Comparison of ENCODE assay signal across 13 cellular contexts in the genomic region with DNA sequence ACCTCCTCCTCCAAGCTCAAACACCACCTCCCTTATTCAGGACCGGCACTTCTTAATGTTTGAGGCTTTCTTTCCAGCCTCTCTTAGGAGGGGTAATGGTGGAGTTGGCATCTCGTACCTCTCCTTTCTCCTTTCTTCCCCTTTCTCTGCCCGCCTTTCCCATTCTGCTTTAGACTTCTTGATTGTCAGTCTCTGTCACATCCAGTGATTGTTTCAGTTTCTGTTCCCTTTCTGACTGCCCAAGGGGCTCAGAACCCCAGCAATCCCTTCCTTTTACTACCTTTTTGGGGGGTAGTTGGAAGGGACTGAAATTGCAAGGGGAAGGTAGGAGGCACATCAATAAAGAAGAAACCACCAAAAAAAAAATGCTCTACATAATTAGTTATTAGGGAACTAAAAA. TPM values are rescaled to one million over a fixed set of nuclear protein-coding genes. Genes with fewer than 3 reads are reported as not detected.
DNase-seq lines count a peak whose midpoint lies in the region; TF ChIP-seq lines count a peak whose summit lies in the region.
"Had no signal": no experiment of that assay in that cellular context is flagged by ENCODE, and none has a peak within 500 bp of the region (broad histone marks: within the 10 kb centered on the region; RNA-seq: fewer than 3 reads in every experiment).

No MANE protein-coding gene starts in this region.

- H3K27ac ChIP-seq in BLaER1 (no peak overlapping the region), DOHH2 (ENCODE audit: low read depth, low read length) (0 out of 2 replicates have a peak overlapping the region, but pooled peaks have one; percentile 3), SJCRH30 (no peak overlapping the region)
- H3K27ac ChIP-seq: C4-2B, hepatocyte, neutrophil had no signal

- H3K4me1 ChIP-seq in BLaER1 (peaks cover 42% of the 10 kb centered on the region), DOHH2 (ENCODE audit: control insufficient read depth, low read length) (peaks cover 34% of the 10 kb centered on the region), SJCRH30 (peaks cover 8% of the 10 kb centered on the region; the same call in 1 of the 2 replicates)

- TF ChIP-seq CTCF in DOHH2 (IDR thresholded peaks at IDR 0.05; ENCODE audit: low read depth, low read length, poor library complexity, severe bottlenecking) (no peak), endothelial cell (IDR thresholded peaks at IDR 0.05; ENCODE audit: unreplicated experiment) (no peak)

- peaks cover 55% of the 10 kb centered on the region for H3K36me3 ChIP-seq in BLaER1
- peaks cover 79% of the 10 kb centered on the region for H3K36me3 ChIP-seq in DOHH2 (ENCODE audit: control insufficient read depth, low read length)
- peaks cover 27% of the 10 kb centered on the region for H3K36me3 ChIP-seq in SJCRH30

- H3K9me3 Mint-ChIP-seq in endothelial cell (ENCODE audit: unreplicated experiment): no peaks in the 10 kb centered on the region

- DNase-seq in RPMI8226: peak; percentile 44
- DNase-seq in endothelial cell (ENCODE audit: low spot score): no peak
- DNase-seq in globus pallidus (ENCODE audit: low spot score): no peak
- no peak for DNase-seq in SJCRH30
- no peak for DNase-seq in 8988T
- no peak for DNase-seq in GF-D8 (lab: John Stamatoyannopoulos, UW)
- DNase-seq: NCI-H1105, NCI-H446 treated with DMSO at 0.1 percent for 48 hours had no signal

- no peak overlapping the region for H3K9ac ChIP-seq in BLaER1

- H3F3A ChIP-seq in DOHH2 (ENCODE audit: control insufficient read depth, insufficient read depth): peaks cover 9% of the 10 kb centered on the region

- H3K9me3 ChIP-seq in BLaER1: no peaks in the 10 kb centered on the region
- H3K9me3 ChIP-seq in DOHH2 (ENCODE audit: control insufficient read depth, insufficient read depth, low read length): no peaks in the 10 kb centered on the region
- H3K9me3 ChIP-seq in SJCRH30 (replicated peaks): no peaks in the 10 kb centered on the region
- H3K9me3 ChIP-seq: neutrophil had no signal

- H3K4me3 ChIP-seq in BLaER1: no peak overlapping the region
- H3K4me3 ChIP-seq in DOHH2 (ENCODE audit: low read length): peak overlapping the region; percentile 17
- no peak overlapping the region for H3K4me3 ChIP-seq in SJCRH30
- H3K4me3 ChIP-seq: hepatocyte had no signal

- H3K4me1 Mint-ChIP-seq in endothelial cell (ENCODE audit: unreplicated experiment): peaks cover 41% of the 10 kb centered on the region

- H3K27me3 ChIP-seq in BLaER1 (no peaks in the 10 kb centered on the region), DOHH2 (ENCODE audit: control insufficient read depth, low read length) (no peaks in the 10 kb centered on the region), SJCRH30 (no peaks in the 10 kb centered on the region)
- H3K27me3 ChIP-seq: hepatocyte, neutrophil had no signal

- H3K4me2 ChIP-seq in BLaER1 (peak overlapping the region; percentile 52), DOHH2 (ENCODE audit: low read length) (peak overlapping the region; percentile 74)
- H3K4me2 ChIP-seq: hepatocyte had no signal

- peak overlapping the region; percentile 34 for H3K4me3 Mint-ChIP-seq in endothelial cell (ENCODE audit: unreplicated experiment)

- H3K27me3 Mint-ChIP-seq in endothelial cell (ENCODE audit: unreplicated experiment): peaks cover 7% of the 10 kb centered on the region

- H4K20me1 ChIP-seq in BLaER1 (peaks cover 96% of the 10 kb centered on the region), DOHH2 (ENCODE audit: control insufficient read depth, insufficient read depth, low read depth, low read length) (peaks cover 21% of the 10 kb centered on the region; the same call in 1 of the 2 replicates)

- H3K27ac Mint-ChIP-seq in endothelial cell (ENCODE audit: unreplicated experiment): peak overlapping the region; percentile 53

- peaks cover 98% of the 10 kb centered on the region for H3K79me2 ChIP-seq in DOHH2 (ENCODE audit: control insufficient read depth, low read length)

- no peaks in the 10 kb centered on the region for H3K9me2 ChIP-seq in DOHH2 (replicated peaks; ENCODE audit: control insufficient read depth, low read length)

- peaks cover 17% of the 10 kb centered on the region for H3K36me3 Mint-ChIP-seq in endothelial cell (ENCODE audit: low read depth, unreplicated experiment)

RNA-seq across cellular contexts. Expression of a gene that starts 5.6 kb away (rescaled TPM):
- 57.1 TPM for total RNA-seq in endothelial cell (ENCODE audit: unreplicated experiment)
- total RNA-seq in SJCRH30 (2014; rRNA removed; shearing (Covaris generic)): 26.3 and 32.4 TPM in 2 replicates

RNA-seq across cellular contexts. Expression of a gene that starts 54.1 kb away (rescaled TPM):
- 9.2 TPM for total RNA-seq in endothelial cell (ENCODE audit: unreplicated experiment)
- total RNA-seq in SJCRH30 (2014; rRNA removed; shearing (Covaris generic)): 11.7 and 11.8 TPM in 2 replicates
